Comparison of ENCODE assay signal across 14 cellular contexts in the genomic region with DNA sequence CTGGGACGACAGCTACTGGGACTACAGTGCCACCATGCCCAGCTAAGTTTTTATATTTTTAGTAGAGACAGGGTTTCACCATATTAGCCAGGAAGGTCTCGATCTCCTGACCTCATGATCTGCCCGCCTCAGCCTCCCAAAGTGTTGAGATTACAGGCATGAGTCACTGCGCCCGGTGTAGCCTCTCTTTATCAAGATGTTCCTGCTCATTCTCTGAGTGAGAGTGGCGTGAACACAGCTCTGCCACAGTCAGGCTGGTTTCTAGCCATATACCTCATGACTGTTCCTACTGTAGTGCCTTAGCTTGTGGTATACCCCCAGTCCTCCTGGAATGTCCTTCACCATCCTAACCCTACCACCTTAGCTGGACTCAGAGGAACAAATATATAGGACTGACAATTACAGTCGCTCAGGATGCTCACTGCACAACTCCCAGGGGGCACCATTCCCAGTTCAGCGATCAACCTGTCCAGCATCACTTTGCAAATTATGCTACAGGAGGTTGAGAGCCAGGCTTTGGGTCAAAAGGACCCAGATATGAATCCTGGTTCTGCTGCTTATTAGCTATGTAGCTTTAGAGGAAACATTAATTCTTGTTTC.
DNase-seq lines count a peak whose midpoint lies in the region; ATAC-seq and TF ChIP-seq lines count a peak whose summit lies in the region.
"Had no signal": no experiment of that assay in that cellular context is flagged by ENCODE, and none has a peak within 500 bp of the region (broad histone marks: within the 10 kb centered on the region; RNA-seq: fewer than 3 reads in every experiment).

No MANE protein-coding gene starts in this region.

- H3K36me3 ChIP-seq in OCI-LY3 (replicated peaks; ENCODE audit: low read depth, low read length) (no peaks in the 10 kb centered on the region), endodermal cell (ENCODE audit: control insufficient read depth, insufficient read depth, low read length) (no peaks in the 10 kb centered on the region), smooth muscle cell (ENCODE audit: low read depth) (no peaks in the 10 kb centered on the region)
- H3K36me3 ChIP-seq: neutrophil had no signal

- no peaks in the 10 kb centered on the region for H3K36me3 Mint-ChIP-seq in MCF 10A (ENCODE audit: insufficient read depth, unreplicated experiment)
- H3K36me3 Mint-ChIP-seq in endodermal cell (ENCODE audit: low read depth) = no peaks in the 10 kb centered on the region

- H3K4me1 Mint-ChIP-seq in MCF 10A (ENCODE audit: insufficient read depth, unreplicated experiment) (no peaks in the 10 kb centered on the region), endodermal cell (no peaks in the 10 kb centered on the region)

- no peaks in the 10 kb centered on the region for H4K20me1 ChIP-seq in OCI-LY3 (ENCODE audit: insufficient read depth, low read length)
- no peaks in the 10 kb centered on the region for H4K20me1 ChIP-seq in smooth muscle cell (ENCODE audit: low read depth)

- H3K4me3 ChIP-seq in OCI-LY3 (ENCODE audit: low read length) = no peak overlapping the region
- no peak overlapping the region for H3K4me3 ChIP-seq in endodermal cell (ENCODE audit: low read length)
- no peak overlapping the region for H3K4me3 ChIP-seq in smooth muscle cell
- H3K4me3 ChIP-seq: body of pancreas had no signal

- H3K9ac ChIP-seq in OCI-LY3 (ENCODE audit: low read length) = no peak overlapping the region
- H3K9ac ChIP-seq in endodermal cell (ENCODE audit: extremely low read depth, low read length, poor library complexity, severe bottlenecking) = no peak overlapping the region
- no peak overlapping the region for H3K9ac ChIP-seq in smooth muscle cell (ENCODE audit: low read depth)

- DNase-seq in T47D (ENCODE audit: low read depth in 1 of 2, low spot score in 1 of 2) = peak; percentile 27 to 41
- DNase-seq in MCF 10A (ENCODE audit: unreplicated experiment) = no peak
- peak; percentile 68 for DNase-seq in endodermal cell
- DNase-seq in smooth muscle cell (lab: John Stamatoyannopoulos, UW; ENCODE audit: unreplicated experiment) = no peak
- DNase-seq in NCI-H146 (lab: John Stamatoyannopoulos, UW) = no peak
- DNase-seq in activated CD4-positive, CD25-positive, alpha-beta regulatory T cell (lab: John Stamatoyannopoulos, UW) = no peak
- DNase-seq: NCI-H1436, Right ventricle myocardium superior, T-helper 9 cell had no signal

- no peaks in the 10 kb centered on the region for H3K79me2 ChIP-seq in OCI-LY3 (ENCODE audit: low read length)
- no peaks in the 10 kb centered on the region for H3K79me2 ChIP-seq in smooth muscle cell (ENCODE audit: low read depth)

- H3K4me3 Mint-ChIP-seq in MCF 10A (ENCODE audit: unreplicated experiment) (no peak overlapping the region), endodermal cell (no peak overlapping the region)
- H3K4me3 Mint-ChIP-seq: HFFc6 had no signal

- in situ Hi-C loops in T47D (cut with HindIII; ENCODE audit: low pct_unique_long_range_greater_than_20kb, low sequenced_read_pairs) = no loop called here

- 81 to 86% methylated on average over 8 of the region's 8 CpGs for WGBS in endodermal cell (ENCODE audit: insufficient coverage in 1 of 2, insufficient read length in 1 of 2), 2 experiments
- WGBS in smooth muscle cell (ENCODE audit: low lambda C conversion rate) = 55% methylated on average over 8 of the region's 8 CpGs

- H3K27me3 Mint-ChIP-seq in MCF 10A (ENCODE audit: insufficient read depth, unreplicated experiment) (peaks cover 65% of the 10 kb centered on the region), endodermal cell (ENCODE audit: insufficient read depth) (peaks cover 16% of the 10 kb centered on the region)

- H3K27me3 ChIP-seq in OCI-LY3 (ENCODE audit: low read depth, low read length) = peaks cover 34% of the 10 kb centered on the region
- H3K27me3 ChIP-seq in endodermal cell (ENCODE audit: control insufficient read depth, insufficient read depth, low read length, poor library complexity, severe bottlenecking) = peaks cover 9% of the 10 kb centered on the region
- no peaks in the 10 kb centered on the region for H3K27me3 ChIP-seq in smooth muscle cell (ENCODE audit: low read depth)
- H3K27me3 ChIP-seq: body of pancreas had no signal

- H3K9me3 ChIP-seq in OCI-LY3 (ENCODE audit: insufficient read depth, low read length) = no peaks in the 10 kb centered on the region
- H3K9me3 ChIP-seq in endodermal cell (ENCODE audit: control insufficient read depth, low read length) = no peaks in the 10 kb centered on the region
- no peaks in the 10 kb centered on the region for H3K9me3 ChIP-seq in smooth muscle cell (replicated peaks; ENCODE audit: low read depth)
- H3K9me3 ChIP-seq: body of pancreas, neutrophil had no signal

- H3K9me3 Mint-ChIP-seq in MCF 10A (ENCODE audit: unreplicated experiment) = no peaks in the 10 kb centered on the region
- H3K9me3 Mint-ChIP-seq in endodermal cell = no peaks in the 10 kb centered on the region
- H3K9me3 Mint-ChIP-seq: HFFc6 had no signal

- no peak overlapping the region for H3K27ac Mint-ChIP-seq in MCF 10A (ENCODE audit: low read depth, unreplicated experiment)
- no peak overlapping the region for H3K27ac Mint-ChIP-seq in endodermal cell

- POLR2A ChIA-PET in MCF 10A (lab: Yijun Ruan, JAX) = interaction anchor here (0.8 to 1.3 kb wide), 2 partner anchors 8 to 95 kb away, joined by 3 read pairs; no protein-coding TSS in a partner anchor

- H2AFZ ChIP-seq in OCI-LY3 (ENCODE audit: low read depth, low read length) (no peak overlapping the region), smooth muscle cell (ENCODE audit: low read depth) (no peak overlapping the region)

- H3K4me2 ChIP-seq in OCI-LY3 (ENCODE audit: low read length) = no peak overlapping the region
- no peak overlapping the region for H3K4me2 ChIP-seq in smooth muscle cell

- H3K27ac ChIP-seq in OCI-LY3 (ENCODE audit: low read length) (no peak overlapping the region), endodermal cell (ENCODE audit: low read depth, low read length) (no peak overlapping the region), smooth muscle cell (ENCODE audit: low read depth) (no peak overlapping the region)
- H3K27ac ChIP-seq: body of pancreas, neutrophil had no signal

- intact Hi-C loops in MCF 10A (cut with micrococcal nuclease) = no loop called here

- TF ChIP-seq CTCF in MCF 10A (IDR thresholded peaks at IDR 0.05; ENCODE audit: unreplicated experiment) (no peak), OCI-LY3 (IDR thresholded peaks at IDR 0.05; ENCODE audit: low read depth, low read length) (peak; percentile 50), endodermal cell (conservative IDR thresholded peaks at IDR 0.05) (peak; percentile 85), smooth muscle cell (IDR thresholded peaks at IDR 0.05; ENCODE audit: borderline replicate concordance, insufficient read depth, poor library complexity, severe bottlenecking) (peak; percentile 25)

- CTCF ChIA-PET in MCF 10A (lab: Yijun Ruan, JAX) = interaction anchor here (1.1 kb wide), 1 partner anchor 18 kb away, joined by 3 read pairs; no protein-coding TSS in a partner anchor

- no TSS peak for BruUV-seq in MCF 10A (replicated peaks; lab: Mats Ljungman, UMichigan)

- H3F3A ChIP-seq in smooth muscle cell (ENCODE audit: low read depth) = no peaks in the 10 kb centered on the region

- ATAC-seq in HG03159 (IDR thresholded peaks at IDR 0.05; ENCODE audit: unreplicated experiment) = no peak
- ATAC-seq: body of pancreas had no signal

- H3K4me1 ChIP-seq in OCI-LY3 (ENCODE audit: low read length) = no peaks in the 10 kb centered on the region
- no peaks in the 10 kb centered on the region for H3K4me1 ChIP-seq in endodermal cell (ENCODE audit: control insufficient read depth, insufficient read depth, low read length)
- no peaks in the 10 kb centered on the region for H3K4me1 ChIP-seq in smooth muscle cell (ENCODE audit: low read depth)

Comparison
In these comparisons a context has a peak if more than half of its experiments do, and no peak if none do; other contexts are left out.
1. DNase-seq: peak in T47D (2 of 2) and endodermal cell (single experiment); none in MCF 10A (single experiment), smooth muscle cell (single experiment), NCI-H146 (single experiment) and activated CD4-positive, CD25-positive, alpha-beta regulatory T cell (0 of 4).